Comparison of ENCODE assay signal across 19 cellular contexts in genomic region chr1:5967351-5968160, GRCh38. TPM values are rescaled to one million over a fixed set of nuclear protein-coding genes. Genes with fewer than 3 reads are reported as not detected.
DNase-seq lines count a peak whose midpoint lies in the region; ATAC-seq and TF ChIP-seq lines count a peak whose summit lies in the region.
"Had no signal": no experiment of that assay in that cellular context is flagged by ENCODE, and none has a peak within 500 bp of the region (broad histone marks: within the 10 kb centered on the region; RNA-seq: fewer than 3 reads in every experiment).

No MANE protein-coding gene starts in this region.

- H3K4me3 ChIP-seq in AG10803 (ENCODE audit: low read length) (no peak overlapping the region), left lung (no peak overlapping the region), gastrocnemius medialis (no peak overlapping the region)
- H3K4me3 ChIP-seq: HAP-1, hepatocyte, suprapubic skin had no signal

- H3K27me3 ChIP-seq in left lung (no peaks in the 10 kb centered on the region), gastrocnemius medialis (no peaks in the 10 kb centered on the region)
- H3K27me3 ChIP-seq: hepatocyte, suprapubic skin had no signal

- TF ChIP-seq POLR2A in gastrocnemius medialis (IDR thresholded peaks at IDR 0.05), result no peak

- H3K27ac ChIP-seq in left lung (no peak overlapping the region), gastrocnemius medialis (no peak overlapping the region)
- H3K27ac ChIP-seq: hepatocyte, RWPE1, suprapubic skin had no signal

- H3K36me3 ChIP-seq in left lung (peaks cover 0 to 43% of the 10 kb centered on the region in 2 donors), gastrocnemius medialis (no peaks in the 10 kb centered on the region)
- H3K36me3 ChIP-seq: HAP-1 had no signal

- H3K9me3 ChIP-seq in left lung (no peaks in the 10 kb centered on the region), gastrocnemius medialis (no peaks in the 10 kb centered on the region)
- H3K9me3 ChIP-seq: HAP-1, suprapubic skin had no signal

- in situ Hi-C loops in gastrocnemius medialis (cut with MboI; ENCODE audit: low sequenced_read_pairs in 4 of 4), result loop anchor here in 1 of 4 donors (25.0 kb wide), 1 partner anchor 455 kb away; no protein-coding TSS in a partner anchor

- TF ChIP-seq CTCF in AG10803 (conservative IDR thresholded peaks at IDR 0.05; ENCODE audit: low read length), result no peak
- no peak for TF ChIP-seq CTCF in left lung (IDR thresholded peaks at IDR 0.05)
- no peak for TF ChIP-seq CTCF in gastrocnemius medialis (IDR thresholded peaks at IDR 0.05 in 4 of 5, conservative IDR thresholded peaks at IDR 0.05 in 1 of 5)

- intact Hi-C loops in left lung (cut with DNase I), result no loop called here
- intact Hi-C loops in gastrocnemius medialis (cut with DNase I; ENCODE audit: low total_unique reads), result no loop called here

- no peaks in the 10 kb centered on the region for H3K4me1 ChIP-seq in left lung
- no peaks in the 10 kb centered on the region for H3K4me1 ChIP-seq in gastrocnemius medialis
- H3K4me1 ChIP-seq: HAP-1 had no signal

- peak; percentile 75 for DNase-seq in AG10803 (ENCODE audit: low read depth)
- peak; percentile 18 for DNase-seq in cerebellum (ENCODE audit: low spot score)
- DNase-seq in left lung, result no peak
- DNase-seq in gastrocnemius medialis, result peak in 1 of 2 donors; percentile 45
- no peak for DNase-seq in NCI-H1417 treated with DMSO at 0.1 percent for 48 hours (lab: John Stamatoyannopoulos, UW)
- DNase-seq in H4 (ENCODE audit: low spot score), result no peak
- DNase-seq in Ammon's horn (ENCODE audit: low spot score), result no peak
- DNase-seq in activated CD4-positive, alpha-beta T cell treated with anti-CD3 and anti-CD28 coated beads, Interleukin-2, amount 50 U/mL, for 48 hours, result no peak
- DNase-seq: ACHN; activated CD4-positive, alpha-beta memory T cell treated with anti-CD3 and anti-CD28 coated beads for 36 hours; activated naive CD8-positive, alpha-beta T cell treated with anti-CD3 and anti-CD28 coated beads for 36 hours; cerebellar nuclear complex; NCI-H1048; NCI-H187; NCI-H69 had no signal

- ATAC-seq in left lung (peak; percentile 61), gastrocnemius medialis (peak; percentile 19 to 36)

RNA-seq across cellular contexts. Expression of gene NPHP4, which starts 24.7 kb away (rescaled TPM):
- total RNA-seq in cerebellum (21.7 TPM), left lung (10 to 100 TPM; 13.4 to 16.4 TPM), gastrocnemius medialis (10 to 100 TPM in 1 of 4 donors, 1 to 10 TPM in 3; 1.1 to 10.4 (median 1.8) TPM)
- 2.4 and 12.0 TPM in 2 replicates for total RNA-seq in H4 (2014; rRNA removed; shearing (Covaris generic))

Comparison
In these comparisons a context has a peak if more than half of its experiments do, and no peak if none do; other contexts are left out.
1. DNase-seq: peak in AG10803 (single experiment) and cerebellum (single experiment); none in left lung (0 of 2), NCI-H1417 treated with DMSO at 0.1 percent for 48 hours (single experiment), H4 (single experiment), Ammon's horn (single experiment) and activated CD4-positive, alpha-beta T cell treated with anti-CD3 and anti-CD28 coated beads, Interleukin-2, amount 50 U/mL, for 48 hours (0 of 2).